In genomic region chr20:47723322-47723721, GRCh38 we compare ENCODE assay signal across 15 cellular contexts.
DNase-seq lines count a peak whose midpoint lies in the region; ATAC-seq, FAIRE-seq and TF ChIP-seq lines count a peak whose summit lies in the region.
"Had no signal": no experiment of that assay in that cellular context is flagged by ENCODE, and none has a peak within 500 bp of the region (broad histone marks: within the 10 kb centered on the region; RNA-seq: fewer than 3 reads in every experiment).

No MANE protein-coding gene starts in this region.

- peaks cover 40% of the 10 kb centered on the region for H3K4me1 Mint-ChIP-seq in activated CD4-positive, alpha-beta T cell treated with anti-CD3 and anti-CD28 coated beads, Interleukin-2, amount 10 ng/mL, durations not matched to agents 7 days and 5 days
- peaks cover 25 to 48% (median 39%) of the 10 kb centered on the region in 3 donors for H3K4me1 Mint-ChIP-seq in naive B cell

- H3K27ac ChIP-seq in BLaER1 treated with 17β-estradiol and CSF1 and Interleukin-3, amounts not matched to agents 10 nM and 100 nM: peak overlapping the region in 1 of 11 experiments; percentile 17; a peak in 2 of 22 replicates
- H3K27ac ChIP-seq: C4-2B had no signal

- H3K4me1 ChIP-seq in BLaER1 treated with 17β-estradiol and CSF1 and Interleukin-3, amounts not matched to agents 10 nM and 100 nM: peaks cover 37 to 60% (median 50%) of the 10 kb centered on the region in 10 experiments

- no peaks in the 10 kb centered on the region for H3K27me3 ChIP-seq in BLaER1 treated with 17β-estradiol and CSF1 and Interleukin-3, amounts not matched to agents 10 nM and 100 nM

- H3K9ac ChIP-seq in BLaER1 treated with 17β-estradiol and CSF1 and Interleukin-3, amounts not matched to agents 10 nM and 100 nM: no peak overlapping the region

- no peak overlapping the region for H3K4me3 Mint-ChIP-seq in activated CD4-positive, alpha-beta T cell treated with anti-CD3 and anti-CD28 coated beads, Interleukin-2, amount 10 ng/mL, durations not matched to agents 7 days and 5 days
- H3K4me3 Mint-ChIP-seq in naive B cell: peak overlapping the region in 1 of 8 donors; percentile 61
- H3K4me3 Mint-ChIP-seq: CD4-positive, alpha-beta memory T cell; GM23338 had no signal

- FAIRE-seq in GM12891 (lab: Jason Lieb, UNC): no peak
- FAIRE-seq: GM12878 had no signal

- no peaks in the 10 kb centered on the region; a peak in 1 of 22 replicates for H4K20me1 ChIP-seq in BLaER1 treated with 17β-estradiol and CSF1 and Interleukin-3, amounts not matched to agents 10 nM and 100 nM

- H3K9me3 Mint-ChIP-seq in activated CD4-positive, alpha-beta T cell treated with anti-CD3 and anti-CD28 coated beads, Interleukin-2, amount 10 ng/mL, durations not matched to agents 7 days and 5 days: no peaks in the 10 kb centered on the region
- H3K9me3 Mint-ChIP-seq in naive B cell: no peaks in the 10 kb centered on the region

- peaks cover 4% of the 10 kb centered on the region for H3K27me3 Mint-ChIP-seq in activated CD4-positive, alpha-beta T cell treated with anti-CD3 and anti-CD28 coated beads, Interleukin-2, amount 10 ng/mL, durations not matched to agents 7 days and 5 days
- no peaks in the 10 kb centered on the region for H3K27me3 Mint-ChIP-seq in naive B cell

- DNase-seq in activated CD4-positive, alpha-beta T cell treated with anti-CD3 and anti-CD28 coated beads, Interleukin-2, amount 10 ng/mL, durations not matched to agents 7 days and 5 days: no peak
- no peak for DNase-seq in activated CD4-positive, alpha-beta T cell treated with anti-CD3 and anti-CD28 coated beads for 1 hour
- DNase-seq in UCSD-AML1 (lab: John Stamatoyannopoulos, UW; ENCODE audit: unreplicated experiment) (peak; percentile 21), naive B cell (no peak), SHP77 treated with DMSO at 0.1 percent for 48 hours (lab: John Stamatoyannopoulos, UW) (no peak), GM12891 (ENCODE audit: insufficient read length, low spot score) (no peak)
- DNase-seq: ACHN; CD4-positive, alpha-beta memory T cell; DMS79; H7; IMR-90 had no signal

- no peaks in the 10 kb centered on the region for H3K9me3 ChIP-seq in BLaER1 treated with 17β-estradiol and CSF1 and Interleukin-3, amounts not matched to agents 10 nM and 100 nM (replicated peaks in 1 of 11)

- ATAC-seq in naive B cell (ENCODE audit: low read depth in 2 of 2): no peak
- ATAC-seq: GM12878, GM23338 had no signal

- no peak overlapping the region for H3K4me3 ChIP-seq in BLaER1 treated with 17β-estradiol and CSF1 and Interleukin-3, amounts not matched to agents 10 nM and 100 nM
- H3K4me3 ChIP-seq: GM12878, GM23338 had no signal

- CTCF ChIA-PET in activated CD4-positive, alpha-beta T cell treated with anti-CD3 and anti-CD28 coated beads, Interleukin-2, amount 10 ng/mL, durations not matched to agents 7 days and 5 days (lab: Charles Lee): interaction anchor here (2.4 kb wide), 1 partner anchor 897 kb away, joined by 12 read pairs; no protein-coding TSS in a partner anchor

- TF ChIP-seq POLR2A in GM12891 (IDR thresholded peaks at IDR 0.05; ENCODE audit: low read depth, low read length): no peak

- H3K36me3 Mint-ChIP-seq in activated CD4-positive, alpha-beta T cell treated with anti-CD3 and anti-CD28 coated beads, Interleukin-2, amount 10 ng/mL, durations not matched to agents 7 days and 5 days (ENCODE audit: low read depth): peaks cover 9% of the 10 kb centered on the region
- H3K36me3 Mint-ChIP-seq in naive B cell: no peaks in the 10 kb centered on the region
- H3K36me3 Mint-ChIP-seq: CD4-positive, alpha-beta memory T cell had no signal

- H3K4me2 ChIP-seq in BLaER1 treated with 17β-estradiol and CSF1 and Interleukin-3, amounts not matched to agents 10 nM and 100 nM: peak overlapping the region; percentile 18 to 68 (median 59)
- H3K4me2 ChIP-seq: GM23338 had no signal

- POLR2A ChIA-PET in activated CD4-positive, alpha-beta T cell treated with anti-CD3 and anti-CD28 coated beads, Interleukin-2, amount 10 ng/mL, durations not matched to agents 7 days and 5 days (lab: Charles Lee): no interaction called here

- H3K27ac Mint-ChIP-seq in activated CD4-positive, alpha-beta T cell treated with anti-CD3 and anti-CD28 coated beads, Interleukin-2, amount 10 ng/mL, durations not matched to agents 7 days and 5 days: peak overlapping the region; percentile 42
- peak overlapping the region in 5 of 6 donors; percentile 33 to 67 (median 62) for H3K27ac Mint-ChIP-seq in naive B cell
- H3K27ac Mint-ChIP-seq: GM23338 had no signal

- H3K36me3 ChIP-seq in BLaER1 treated with 17β-estradiol and CSF1 and Interleukin-3, amounts not matched to agents 10 nM and 100 nM: 0 out of 22 replicates have a peak, but pooled peaks cover 0 to under 1% (median 0%) of the 10 kb centered on the region in 11 experiments

TF ChIP-seq in GM12891, 5 proteins besides CTCF, POLR2A, EP300 and RAD21:
- TF ChIP-seq POLR2AphosphoS5 (IDR thresholded peaks at IDR 0.05; ENCODE audit: low read depth, low read length): no peak
- TF ChIP-seq SPI1 (IDR thresholded peaks at IDR 0.05; ENCODE audit: low read depth, low read length): no peak
- no peak for TF ChIP-seq POU2F2 (IDR thresholded peaks at IDR 0.05; ENCODE audit: low read depth, low read length)
- no peak for TF ChIP-seq PAX5 (IDR thresholded peaks at IDR 0.05; ENCODE audit: insufficient read depth, low read length, severe bottlenecking)
- TF ChIP-seq TAF1 (IDR thresholded peaks at IDR 0.05; ENCODE audit: low read depth, low read length): no peak
